Comparison of ENCODE assay signal across 8 cellular contexts in genomic region chr5:99033014-99033931, GRCh38.
DNase-seq lines count a peak whose midpoint lies in the region; ATAC-seq and TF ChIP-seq lines count a peak whose summit lies in the region.

No MANE protein-coding gene starts in this region.

- H3K9me2 ChIP-seq in SK-N-SH = no peaks in the 10 kb centered on the region

- TF ChIP-seq CTCF in HEK293 (tag by site-specific recombination; IDR thresholded peaks at IDR 0.05) = no peak
- TF ChIP-seq CTCF in SK-N-SH (IDR thresholded peaks at IDR 0.05) = no peak
- no peak for TF ChIP-seq CTCF in foreskin keratinocyte (conservative IDR thresholded peaks at IDR 0.05)

- H3K4me3 ChIP-seq in BLaER1 treated with 17β-estradiol and CSF1 and Interleukin-3, amounts not matched to agents 10 nM and 100 nM = peak overlapping the region; percentile 13 to 60 (median 52); a peak in 19 of 20 replicates
- H3K4me3 ChIP-seq in HEK293 (ENCODE audit: low read depth, low read length) (no peak overlapping the region), SK-N-SH (ENCODE audit: low read depth in 2 of 2, low read length in 1 of 2) (0 out of 4 replicates have a peak overlapping the region, but pooled peaks of 1 of the 2 experiments have one; percentile 6)

- POLR2A ChIA-PET in HEK293 (lab: Yijun Ruan, JAX) (interaction anchor here (0.6 to 1.4 kb wide), 4 partner anchors 104 to 261 kb away, joined by 3 to 4 read pairs (median 4); partner anchors contain the start of gene CHD1), SK-N-SH (lab: Yijun Ruan, JAX) (no interaction called here)

- no peaks in the 10 kb centered on the region for H3K36me3 ChIP-seq in BLaER1 treated with 17β-estradiol and CSF1 and Interleukin-3, amounts not matched to agents 10 nM and 100 nM
- H3K36me3 ChIP-seq in HEK293 (ENCODE audit: control insufficient read depth in 2 of 2, insufficient read depth in 1 of 2, low read length in 2 of 2) = no peaks in the 10 kb centered on the region
- no peaks in the 10 kb centered on the region for H3K36me3 ChIP-seq in SK-N-SH (replicated peaks in 1 of 2; ENCODE audit: control insufficient read depth in 1 of 2, insufficient read depth in 2 of 2, low read length in 1 of 2)

- no peaks in the 10 kb centered on the region for H3K27me3 Mint-ChIP-seq in stimulated activated naive B cell treated with anti-CD40 and anti-IgM and Interleukin-4, amounts not matched to agents 10 μg/mL and 1 μg/mL and 100 μg/mL, for 72 hours

- peak overlapping the region; percentile 28 to 80 (median 69); a peak in 20 of 22 replicates for H3K9ac ChIP-seq in BLaER1 treated with 17β-estradiol and CSF1 and Interleukin-3, amounts not matched to agents 10 nM and 100 nM
- no peak overlapping the region for H3K9ac ChIP-seq in SK-N-SH

- no peaks in the 10 kb centered on the region; a peak in 1 of 22 replicates for H3K9me3 ChIP-seq in BLaER1 treated with 17β-estradiol and CSF1 and Interleukin-3, amounts not matched to agents 10 nM and 100 nM (replicated peaks in 1 of 11)
- H3K9me3 ChIP-seq in HEK293 (ENCODE audit: control insufficient read depth, insufficient read depth, low read depth, low read length) (no peaks in the 10 kb centered on the region), SK-N-SH (no peaks in the 10 kb centered on the region)

- peak overlapping the region in 10 of 11 experiments; percentile 46 to 82 (median 76); a peak in 21 of 22 replicates for H3K27ac ChIP-seq in BLaER1 treated with 17β-estradiol and CSF1 and Interleukin-3, amounts not matched to agents 10 nM and 100 nM
- H3K27ac ChIP-seq in HEK293 (ENCODE audit: extremely low read depth, low read depth, low read length) = no peak overlapping the region
- no peak overlapping the region for H3K27ac ChIP-seq in SK-N-SH (ENCODE audit: low read depth in 2 of 2, low read length in 1 of 2)
- no peak overlapping the region for H3K27ac ChIP-seq in foreskin keratinocyte

- H3K36me3 Mint-ChIP-seq in stimulated activated naive B cell treated with anti-CD40 and anti-IgM and Interleukin-4, amounts not matched to agents 10 μg/mL and 1 μg/mL and 100 μg/mL, for 72 hours = peaks cover 0 to 1% of the 10 kb centered on the region in 2 donors

- CTCF ChIA-PET in HEK293 (lab: Yijun Ruan, JAX) (interaction anchor here (0.5 to 2.5 kb wide), 24 partner anchors 14 to 1015 kb away, joined by 3 to 28 read pairs (median 4); no protein-coding TSS in a partner anchor), SK-N-SH (lab: Yijun Ruan, JAX) (interaction anchor here (0.5 to 2.3 kb wide), 25 partner anchors 9 to 265 kb away, joined by 3 to 33 read pairs (median 4); no protein-coding TSS in a partner anchor)

- peaks cover 62 to 77% (median 69%) of the 10 kb centered on the region in 10 experiments for H3K4me1 ChIP-seq in BLaER1 treated with 17β-estradiol and CSF1 and Interleukin-3, amounts not matched to agents 10 nM and 100 nM
- no peaks in the 10 kb centered on the region for H3K4me1 ChIP-seq in HEK293 (ENCODE audit: control insufficient read depth, insufficient read depth, low read length)
- H3K4me1 ChIP-seq in SK-N-SH (ENCODE audit: control insufficient read depth in 1 of 2, insufficient read depth in 2 of 2, low read depth in 1 of 2, low read length in 1 of 2) = 0 out of 4 replicates have a peak, but pooled peaks cover 0 to 5% of the 10 kb centered on the region in 2 experiments
- H3K4me1 ChIP-seq in foreskin keratinocyte = no peaks in the 10 kb centered on the region

- H3K4me2 ChIP-seq in BLaER1 treated with 17β-estradiol and CSF1 and Interleukin-3, amounts not matched to agents 10 nM and 100 nM = peak overlapping the region; percentile 70 to 95 (median 83)
- H3K4me2 ChIP-seq in SK-N-SH = peak overlapping the region; percentile 52; the same call in 1 of the 2 replicates

- 61% methylated on average over 6 of the region's 6 CpGs for WGBS in SK-N-SH (ENCODE audit: low lambda C conversion rate)

- H3K9me3 Mint-ChIP-seq in stimulated activated naive B cell treated with anti-CD40 and anti-IgM and Interleukin-4, amounts not matched to agents 10 μg/mL and 1 μg/mL and 100 μg/mL, for 72 hours = no peaks in the 10 kb centered on the region

- H4K20me1 ChIP-seq in BLaER1 treated with 17β-estradiol and CSF1 and Interleukin-3, amounts not matched to agents 10 nM and 100 nM = no peaks in the 10 kb centered on the region
- no peaks in the 10 kb centered on the region for H4K20me1 ChIP-seq in SK-N-SH (ENCODE audit: insufficient read depth)

- peak overlapping the region; percentile 88 for H2AFZ ChIP-seq in SK-N-SH (ENCODE audit: low read depth)

- H3K4me1 Mint-ChIP-seq in stimulated activated naive B cell treated with anti-CD40 and anti-IgM and Interleukin-4, amounts not matched to agents 10 μg/mL and 1 μg/mL and 100 μg/mL, for 72 hours = peaks cover 38 to 80% of the 10 kb centered on the region in 2 donors

- no peak for TF ChIP-seq RAD21 in SK-N-SH (IDR thresholded peaks at IDR 0.05; ENCODE audit: low read length)

- TF ChIP-seq EP300 in SK-N-SH (IDR thresholded peaks at IDR 0.05; ENCODE audit: borderline replicate concordance in 1 of 2, low read depth in 1 of 2, low read length in 1 of 2) = no peak

- H3K27me3 ChIP-seq in BLaER1 treated with 17β-estradiol and CSF1 and Interleukin-3, amounts not matched to agents 10 nM and 100 nM = no peaks in the 10 kb centered on the region
- no peaks in the 10 kb centered on the region for H3K27me3 ChIP-seq in SK-N-SH (ENCODE audit: insufficient read depth)
- no peaks in the 10 kb centered on the region for H3K27me3 ChIP-seq in foreskin keratinocyte

- ATAC-seq in foreskin keratinocyte = peak; percentile 28
- no peak for ATAC-seq in stimulated activated naive B cell treated with anti-CD40 and anti-IgM and Interleukin-4, amounts not matched to agents 10 μg/mL and 1 μg/mL and 100 μg/mL, for 72 hours (replicated peaks)

- no peaks in the 10 kb centered on the region for H3F3A ChIP-seq in SK-N-SH (replicated peaks; ENCODE audit: insufficient read depth)

- no peaks in the 10 kb centered on the region for H3K79me2 ChIP-seq in SK-N-SH (ENCODE audit: insufficient read depth)

- no peak for DNase-seq in SK-N-SH
- DNase-seq in foreskin keratinocyte = no peak
- no peak for DNase-seq in stimulated activated naive B cell treated with anti-CD40 and anti-IgM and Interleukin-4, amounts not matched to agents 10 μg/mL and 1 μg/mL and 100 μg/mL, for 72 hours
- DNase-seq in amygdala (lab: John Stamatoyannopoulos, UW) = no peak
- no peak for DNase-seq in inferior parietal cortex (ENCODE audit: extremely low spot score)
- no peak for DNase-seq in stimulated activated CD4-positive, alpha-beta T cell treated with anti-CD3 and anti-CD28 coated beads, Interleukin-2, amount 100 ng/mL, for 24 hours

- H3K27ac Mint-ChIP-seq in stimulated activated naive B cell treated with anti-CD40 and anti-IgM and Interleukin-4, amounts not matched to agents 10 μg/mL and 1 μg/mL and 100 μg/mL, for 72 hours = peak overlapping the region; percentile 91

- H3K4me3 Mint-ChIP-seq in stimulated activated naive B cell treated with anti-CD40 and anti-IgM and Interleukin-4, amounts not matched to agents 10 μg/mL and 1 μg/mL and 100 μg/mL, for 72 hours = peak overlapping the region; percentile 82 to 85

TF ChIP-seq in HEK293, 187 proteins besides CTCF, POLR2A, EP300 and RAD21 (continues in another document):
- no peak for TF ChIP-seq PRDM4 (tag by site-specific recombination; IDR thresholded peaks at IDR 0.05)
- no peak for TF ChIP-seq ZNF548 (tag by site-specific recombination; IDR thresholded peaks at IDR 0.05)

TF ChIP-seq in SK-N-SH, 30 proteins besides CTCF, POLR2A, EP300 and RAD21:
- TF ChIP-seq JUND (IDR thresholded peaks at IDR 0.05) (no peak), RXRA (IDR thresholded peaks at IDR 0.05; ENCODE audit: borderline replicate concordance, low read depth) (no peak), SIN3A (IDR thresholded peaks at IDR 0.05; ENCODE audit: borderline replicate concordance, low read depth, low read length) (no peak), NFIC (IDR thresholded peaks at IDR 0.05; ENCODE audit: borderline replicate concordance) (no peak), GABPA (IDR thresholded peaks at IDR 0.05; ENCODE audit: low read depth) (no peak), FOXM1 (IDR thresholded peaks at IDR 0.05; ENCODE audit: low read depth) (no peak), TEAD4 (IDR thresholded peaks at IDR 0.05; ENCODE audit: borderline replicate concordance, insufficient read depth) (no peak), IRF3 (IDR thresholded peaks at IDR 0.05; ENCODE audit: low read depth, low read length) (no peak), TAF1 (IDR thresholded peaks at IDR 0.05; ENCODE audit: borderline replicate concordance, low read depth, low read length) (no peak), FOXJ3 (CRISPR knock-in tag; IDR thresholded peaks at IDR 0.05) (no peak)
- TF ChIP-seq, protein P1, sequence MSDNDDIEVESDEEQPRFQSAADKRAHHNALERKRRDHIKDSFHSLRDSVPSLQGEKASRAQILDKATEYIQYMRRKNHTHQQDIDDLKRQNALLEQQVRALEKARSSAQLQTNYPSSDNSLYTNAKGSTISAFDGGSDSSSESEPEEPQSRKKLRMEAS (IDR thresholded peaks at IDR 0.05; ENCODE audit: low read depth) = no peak

Comparison
In these comparisons a context has a peak if more than half of its experiments do, and no peak if none do; other contexts are left out.
1. H3K27ac ChIP-seq: peak in BLaER1 treated with 17β-estradiol and CSF1 and Interleukin-3, amounts not matched to agents 10 nM and 100 nM (10 of 11); none in HEK293 (single experiment), SK-N-SH (0 of 2) and foreskin keratinocyte (single experiment).